ENCODE assay signal across 10 cellular contexts in genomic region chr7:132251327-132251659, GRCh38.
A peak's percentile ranks its signal among the peaks of the same experiment; 100 is the strongest.
DNase-seq lines count a peak whose midpoint lies in the region; FAIRE-seq lines count a peak whose summit lies in the region.
"Had no signal": no experiment of that assay in that cellular context is flagged by ENCODE, and none has a peak within 500 bp of the region (broad histone marks: within the 10 kb centered on the region; RNA-seq: fewer than 3 reads in every experiment).

No MANE protein-coding gene starts in this region.

- H3K4me1 Mint-ChIP-seq in activated T-helper 1 cell treated with anti-CD3 and anti-CD28 coated beads, Interleukin-12 subunit alpha, Interleukin-12 subunit beta, Interleukin-2, Interleukin-4 antibody, amounts not matched to agents 30 ng/mL and 10 ng/mL and 1 ng/mL, durations not matched to agents 14 hours and 24 hours and 36 hours (ENCODE audit: low read depth) = no peaks in the 10 kb centered on the region
- no peaks in the 10 kb centered on the region for H3K4me1 Mint-ChIP-seq in immature natural killer cell
- H3K4me1 Mint-ChIP-seq: T-cell had no signal

- intact Hi-C loops in activated T-helper 1 cell treated with anti-CD3 and anti-CD28 coated beads, Interleukin-12 subunit alpha, Interleukin-12 subunit beta, Interleukin-2, Interleukin-4 antibody, amounts not matched to agents 30 ng/mL and 10 ng/mL and 1 ng/mL, durations not matched to agents 14 hours and 24 hours and 36 hours (cut with micrococcal nuclease) = no loop called here

- FAIRE-seq in frontal cortex (lab: Jason Lieb, UNC) = no peak

- no peaks in the 10 kb centered on the region for H3K36me3 Mint-ChIP-seq in activated T-helper 1 cell treated with anti-CD3 and anti-CD28 coated beads, Interleukin-12 subunit alpha, Interleukin-12 subunit beta, Interleukin-2, Interleukin-4 antibody, amounts not matched to agents 30 ng/mL and 10 ng/mL and 1 ng/mL, durations not matched to agents 14 hours and 24 hours and 36 hours (ENCODE audit: low read depth)
- H3K36me3 Mint-ChIP-seq in immature natural killer cell = peaks cover 0 to 4% (median 0%) of the 10 kb centered on the region in 3 donors
- H3K36me3 Mint-ChIP-seq: T-cell had no signal

- peaks cover 12% of the 10 kb centered on the region for H3K27me3 Mint-ChIP-seq in activated T-helper 1 cell treated with anti-CD3 and anti-CD28 coated beads, Interleukin-12 subunit alpha, Interleukin-12 subunit beta, Interleukin-2, Interleukin-4 antibody, amounts not matched to agents 30 ng/mL and 10 ng/mL and 1 ng/mL, durations not matched to agents 14 hours and 24 hours and 36 hours (ENCODE audit: insufficient read depth)
- H3K27me3 Mint-ChIP-seq in immature natural killer cell (ENCODE audit: low read depth in 3 of 3) = peaks cover 0 to 12% (median 10%) of the 10 kb centered on the region in 3 donors

- DNase-seq in DMS 273 treated with DMSO at 0.1 percent for 48 hours (lab: John Stamatoyannopoulos, UW) (peak; percentile 50), NCI-H446 (lab: John Stamatoyannopoulos, UW) (peak; percentile 36 to 86), frontal cortex (ENCODE audit: low spot score in 2 of 2) (peak; percentile 37 to 42), nucleus accumbens (lab: John Stamatoyannopoulos, UW) (peak in 55 of 56 donors; percentile 11 to 89 (median 74)), foreskin melanocyte (no peak), immature natural killer cell (no peak), dermis blood vessel endothelial cell (no peak)
- DNase-seq in activated T-helper 1 cell treated with anti-CD3 and anti-CD28 coated beads, Interleukin-12 subunit alpha, Interleukin-12 subunit beta, Interleukin-2, Interleukin-4 antibody, amounts not matched to agents 30 ng/mL and 10 ng/mL and 1 ng/mL, durations not matched to agents 14 hours and 24 hours and 36 hours (ENCODE audit: low spot score) = no peak
- DNase-seq: DND-41, T-cell had no signal

- H3K4me3 Mint-ChIP-seq in activated T-helper 1 cell treated with anti-CD3 and anti-CD28 coated beads, Interleukin-12 subunit alpha, Interleukin-12 subunit beta, Interleukin-2, Interleukin-4 antibody, amounts not matched to agents 30 ng/mL and 10 ng/mL and 1 ng/mL, durations not matched to agents 14 hours and 24 hours and 36 hours = no peak overlapping the region
- no peak overlapping the region for H3K4me3 Mint-ChIP-seq in immature natural killer cell
- H3K4me3 Mint-ChIP-seq: T-cell had no signal

- H3K9me3 Mint-ChIP-seq in activated T-helper 1 cell treated with anti-CD3 and anti-CD28 coated beads, Interleukin-12 subunit alpha, Interleukin-12 subunit beta, Interleukin-2, Interleukin-4 antibody, amounts not matched to agents 30 ng/mL and 10 ng/mL and 1 ng/mL, durations not matched to agents 14 hours and 24 hours and 36 hours = no peaks in the 10 kb centered on the region
- peaks cover 0 to 2% (median 0%) of the 10 kb centered on the region in 6 donors for H3K9me3 Mint-ChIP-seq in immature natural killer cell

- H3K27ac Mint-ChIP-seq in activated T-helper 1 cell treated with anti-CD3 and anti-CD28 coated beads, Interleukin-12 subunit alpha, Interleukin-12 subunit beta, Interleukin-2, Interleukin-4 antibody, amounts not matched to agents 30 ng/mL and 10 ng/mL and 1 ng/mL, durations not matched to agents 14 hours and 24 hours and 36 hours = no peak overlapping the region
- no peak overlapping the region for H3K27ac Mint-ChIP-seq in immature natural killer cell
- H3K27ac Mint-ChIP-seq: T-cell had no signal

Comparison
In these comparisons a context has a peak if more than half of its experiments do, and no peak if none do; other contexts are left out.
1. DNase-seq: peak in DMS 273 treated with DMSO at 0.1 percent for 48 hours (single experiment), NCI-H446 (2 of 2), frontal cortex (2 of 2) and nucleus accumbens (55 of 56); none in foreskin melanocyte (single experiment), activated T-helper 1 cell treated with anti-CD3 and anti-CD28 coated beads, Interleukin-12 subunit alpha, Interleukin-12 subunit beta, Interleukin-2, Interleukin-4 antibody, amounts not matched to agents 30 ng/mL and 10 ng/mL and 1 ng/mL, durations not matched to agents 14 hours and 24 hours and 36 hours (single experiment), immature natural killer cell (0 of 3) and dermis blood vessel endothelial cell (single experiment).